ENCODE assay signal across 18 cellular contexts in genomic region chr10:124344266-124344590, GRCh38.
"Had no signal": no experiment of that assay in that cellular context is flagged by ENCODE, and none has a peak within 500 bp of the region (broad histone marks: within the 10 kb centered on the region; RNA-seq: fewer than 3 reads in every experiment).

No MANE protein-coding gene starts in this region.

- H3K4me3 ChIP-seq: K562 had no signal

- H3K4me2 ChIP-seq: KMS-11, SK-N-SH had no signal

- H3K9me3 ChIP-seq: SK-N-SH had no signal

- H3K9ac ChIP-seq: KMS-11, SK-N-SH had no signal

- DNase-seq: Kasumi-1, MM.1S, NCI-H1092, NCI-H1436, NCI-H2029, NCI-H2081 treated with DMSO at 0.1 percent for 48 hours, NCI-H2171, NCI-H226, NCI-H446, NCI-H524 treated with DMSO at 0.1 percent for 48 hours, NCI-H774, PC-3, SHP77, SK-N-SH had no signal

- ATAC-seq: K562, Panc1, PC-3 had no signal

- H3K27ac ChIP-seq: HL-60, KMS-11 had no signal
